ENCODE assay signal across 29 cellular contexts in genomic region chr2:216245391-216245790, GRCh38.
"Had no signal": no experiment of that assay in that cellular context is flagged by ENCODE, and none has a peak within 500 bp of the region (broad histone marks: within the 10 kb centered on the region; RNA-seq: fewer than 3 reads in every experiment).

No MANE protein-coding gene starts in this region.

- H3K27me3 Mint-ChIP-seq: activated CD4-positive, alpha-beta memory T cell treated with anti-CD3 and anti-CD28 coated beads for 36 hours; activated CD4-positive, alpha-beta T cell treated with anti-CD3 and anti-CD28 coated beads for 36 hours; activated naive CD8-positive, alpha-beta T cell treated with anti-CD3 and anti-CD28 coated beads for 36 hours; activated naive CD8-positive, alpha-beta T cell treated with anti-CD3 and anti-CD28 coated beads, Interleukin-2, amount 50 U/mL, for 24 hours; activated T-cell treated with anti-CD3 and anti-CD28 coated beads, Interleukin-2, amount 50 U/mL, for 24 hours had no signal

- H3K4me3 Mint-ChIP-seq: activated CD4-positive, alpha-beta memory T cell treated with anti-CD3 and anti-CD28 coated beads for 36 hours; activated CD4-positive, alpha-beta T cell treated with anti-CD3 and anti-CD28 coated beads for 36 hours; activated CD4-positive, alpha-beta T cell treated with anti-CD3 and anti-CD28 coated beads, Interleukin-2, amount 10 ng/mL, durations not matched to agents 24 days and 14 days; activated CD8-positive, alpha-beta T cell treated with anti-CD3 and anti-CD28 coated beads, Interleukin-2, amount 10 ng/mL, durations not matched to agents 7 days and 5 days; activated naive CD4-positive, alpha-beta T cell treated with anti-CD3 and anti-CD28 coated beads for 36 hours; activated naive CD4-positive, alpha-beta T cell treated with anti-CD3 and anti-CD28 coated beads, Interleukin-2, amount 50 U/mL, for 24 hours; activated naive CD8-positive, alpha-beta T cell treated with anti-CD3 and anti-CD28 coated beads for 36 hours; activated naive CD8-positive, alpha-beta T cell treated with anti-CD3 and anti-CD28 coated beads, Interleukin-2, amount 50 U/mL, for 24 hours; activated T-cell treated with anti-CD3 and anti-CD28 coated beads, Interleukin-2, amount 50 U/mL, for 24 hours; activated T-cell treated with anti-CD3 and anti-CD28 coated beads, Interleukin-2, amount 50 U/mL, for 72 hours had no signal

- H3K36me3 ChIP-seq: adrenal gland, cardiac muscle cell, colonic mucosa, gastrocnemius medialis, heart left ventricle had no signal

- H3K4me1 ChIP-seq: adrenal gland, colonic mucosa, foreskin keratinocyte, gastrocnemius medialis, heart left ventricle had no signal

- H3K9me3 ChIP-seq: body of pancreas, colonic mucosa, gastrocnemius medialis had no signal

- H3K4me1 Mint-ChIP-seq: activated CD4-positive, alpha-beta T cell treated with anti-CD3 and anti-CD28 coated beads, Interleukin-2, amount 10 ng/mL, durations not matched to agents 24 days and 14 days had no signal

- H3K4me3 ChIP-seq: adrenal gland, body of pancreas, cardiac muscle cell, colonic mucosa, gastrocnemius medialis, heart left ventricle had no signal

- DNase-seq: activated CD4-positive, alpha-beta memory T cell treated with anti-CD3 and anti-CD28 coated beads for 36 hours; activated CD4-positive, alpha-beta T cell treated with anti-CD3 and anti-CD28 coated beads for 36 hours; activated CD4-positive, alpha-beta T cell treated with anti-CD3 and anti-CD28 coated beads, Interleukin-2, amount 10 ng/mL, durations not matched to agents 24 days and 14 days; activated CD4-positive, CD25-positive, alpha-beta regulatory T cell; activated CD4-positive, CD25-positive, alpha-beta regulatory T cell treated with anti-CD3 and anti-CD28 coated beads, Interleukin-2, amount 50 U/mL, for 72 hours; activated CD8-positive, alpha-beta T cell treated with anti-CD3 and anti-CD28 coated beads, Interleukin-2, amount 10 ng/mL, durations not matched to agents 7 days and 5 days; activated effector memory CD4-positive, alpha-beta T cell treated with anti-CD3 and anti-CD28 coated beads, Interleukin-2, amount 50 U/mL, for 16 hours; activated naive CD4-positive, alpha-beta T cell treated with anti-CD3 and anti-CD28 coated beads for 36 hours; activated naive CD8-positive, alpha-beta T cell treated with anti-CD3 and anti-CD28 coated beads for 36 hours; activated naive CD8-positive, alpha-beta T cell treated with anti-CD3 and anti-CD28 coated beads, Interleukin-2, amount 50 U/mL, for 24 hours; activated T-cell treated with anti-CD3 and anti-CD28 coated beads for 4 hours; activated T-cell treated with anti-CD3 and anti-CD28 coated beads, Interleukin-2, amount 50 U/mL, for 24 hours; activated T-cell treated with anti-CD3 and anti-CD28 coated beads, Interleukin-2, amount 50 U/mL, for 72 hours; adrenal gland; amygdala; aorta; body of pancreas; central memory CD4-positive, alpha-beta T cell; cerebellar nuclear complex; effector CD8-positive, alpha-beta T cell; foreskin keratinocyte; gastrocnemius medialis; glutamatergic neuron; heart left ventricle; T-helper 2 cell had no signal

- H3K36me3 Mint-ChIP-seq: activated CD4-positive, alpha-beta memory T cell treated with anti-CD3 and anti-CD28 coated beads for 36 hours; activated naive CD8-positive, alpha-beta T cell treated with anti-CD3 and anti-CD28 coated beads for 36 hours had no signal

- H3K27me3 ChIP-seq: adrenal gland, body of pancreas, cardiac muscle cell, colonic mucosa, foreskin keratinocyte, gastrocnemius medialis, heart left ventricle had no signal

- H3K27ac Mint-ChIP-seq: activated CD4-positive, alpha-beta memory T cell treated with anti-CD3 and anti-CD28 coated beads for 36 hours; activated CD4-positive, alpha-beta T cell treated with anti-CD3 and anti-CD28 coated beads for 36 hours; activated CD4-positive, alpha-beta T cell treated with anti-CD3 and anti-CD28 coated beads, Interleukin-2, amount 10 ng/mL, durations not matched to agents 24 days and 14 days; activated CD8-positive, alpha-beta T cell treated with anti-CD3 and anti-CD28 coated beads, Interleukin-2, amount 10 ng/mL, durations not matched to agents 7 days and 5 days; activated naive CD4-positive, alpha-beta T cell treated with anti-CD3 and anti-CD28 coated beads for 36 hours; activated naive CD4-positive, alpha-beta T cell treated with anti-CD3 and anti-CD28 coated beads, Interleukin-2, amount 50 U/mL, for 24 hours; activated naive CD8-positive, alpha-beta T cell treated with anti-CD3 and anti-CD28 coated beads for 36 hours; activated naive CD8-positive, alpha-beta T cell treated with anti-CD3 and anti-CD28 coated beads, Interleukin-2, amount 50 U/mL, for 24 hours; activated T-cell treated with anti-CD3 and anti-CD28 coated beads, Interleukin-2, amount 50 U/mL, for 24 hours; activated T-cell treated with anti-CD3 and anti-CD28 coated beads, Interleukin-2, amount 50 U/mL, for 72 hours had no signal

- ATAC-seq: activated CD4-positive, alpha-beta T cell treated with anti-CD3 and anti-CD28 coated beads for 36 hours; activated CD8-positive, alpha-beta T cell treated with anti-CD3 and anti-CD28 coated beads, Interleukin-2, amount 10 ng/mL, durations not matched to agents 7 days and 5 days; activated naive CD8-positive, alpha-beta T cell treated with anti-CD3 and anti-CD28 coated beads, Interleukin-2, amount 50 U/mL, for 24 hours; activated T-cell treated with anti-CD3 and anti-CD28 coated beads, Interleukin-2, amount 50 U/mL, for 72 hours; body of pancreas; esophagus mucosa; foreskin keratinocyte; gastrocnemius medialis; heart left ventricle had no signal

- H3K27ac ChIP-seq: adrenal gland, body of pancreas, cardiac muscle cell, colonic mucosa, foreskin keratinocyte, gastrocnemius medialis, heart left ventricle had no signal
